Comparison of ENCODE assay signal across 7 cellular contexts in the genomic region with DNA sequence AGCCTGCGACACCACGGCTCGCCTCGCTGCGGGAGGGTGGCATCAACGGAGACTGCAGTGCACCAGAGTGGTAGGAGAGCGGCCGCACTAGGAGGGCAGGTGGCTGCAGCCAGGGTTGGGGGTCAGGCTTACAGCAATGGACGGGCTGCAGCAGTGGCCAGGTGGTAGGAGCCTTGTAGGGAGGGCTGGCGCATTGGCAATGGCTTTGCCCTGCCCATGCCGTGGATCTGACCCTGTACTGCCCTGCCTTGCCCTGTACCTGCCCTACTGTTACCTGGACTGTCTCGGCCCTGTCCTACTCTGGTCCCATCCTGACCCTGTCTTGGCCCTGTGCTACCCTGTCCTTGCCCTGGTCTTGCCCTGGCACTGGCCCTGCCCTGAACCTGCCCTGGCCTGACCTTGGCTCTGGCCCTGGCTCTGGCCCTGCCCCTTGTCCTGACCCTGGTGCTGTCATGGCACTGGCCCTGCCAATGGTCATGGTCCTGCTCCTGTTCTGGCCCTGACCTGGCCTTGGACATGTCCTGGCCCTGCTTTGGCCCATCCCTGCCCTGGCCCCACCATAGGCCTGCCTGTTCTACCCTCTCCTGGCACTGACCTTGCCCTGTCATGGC.
A peak's percentile ranks its signal among the peaks of the same experiment; 100 is the strongest.
DNase-seq lines count a peak whose midpoint lies in the region; ATAC-seq and TF ChIP-seq lines count a peak whose summit lies in the region.
"Not testable (repeated sequence)": the region's sequence is repeated elsewhere in the genome, so short reads cannot be mapped to it uniquely, and the experiment has no call there.

No MANE protein-coding gene starts in this region.

- not testable (repeated sequence) for H2AK5ac ChIP-seq in neuronal stem cell (ENCODE audit: low read depth, low read length)

- H3K79me1 ChIP-seq in neuronal stem cell (ENCODE audit: low read depth, low read length) = not testable (repeated sequence)

- not testable (repeated sequence) for H3K4ac ChIP-seq in neuronal stem cell (ENCODE audit: low read length)

- H2BK5ac ChIP-seq in neuronal stem cell (ENCODE audit: low read length) = not testable (repeated sequence)

- H4K91ac ChIP-seq in neuronal stem cell (ENCODE audit: low read depth, low read length, poor library complexity) = not testable (repeated sequence)

- H2BK12ac ChIP-seq in neuronal stem cell (ENCODE audit: low read length) = not testable (repeated sequence)

- H3K9ac ChIP-seq in neuronal stem cell (ENCODE audit: low read depth, low read length, poor library complexity) = not testable (repeated sequence)

- H3K14ac ChIP-seq in neuronal stem cell (ENCODE audit: low read length) = not testable (repeated sequence)

- not testable (repeated sequence) for H4K20me1 ChIP-seq in hepatocyte (ENCODE audit: insufficient read depth, poor library complexity, severe bottlenecking)

- H3K4me1 Mint-ChIP-seq in chondrocyte (ENCODE audit: low read depth); type B pancreatic cell (ENCODE audit: unreplicated experiment): not testable (repeated sequence)

- not testable (repeated sequence) for H3K4me2 ChIP-seq in hepatocyte; neuronal stem cell (ENCODE audit: insufficient read depth, low read length, poor library complexity, severe bottlenecking)

- not testable (repeated sequence) for H2BK15ac ChIP-seq in neuronal stem cell (ENCODE audit: low read length)

- H3K36me3 Mint-ChIP-seq in chondrocyte (ENCODE audit: low read depth); type B pancreatic cell: not testable (repeated sequence)

- WGBS in hepatocyte (ENCODE audit: low lambda C conversion rate, missing lambda C conversion rate) = 92% methylated on average over 12 of the region's 12 CpGs
- no CpG with 5 or more reads among the region's 12 CpGs for WGBS in neuronal stem cell (ENCODE audit: extremely low coverage in 2 of 2, insufficient read length in 2 of 2, insufficient replicate concordance in 1 of 2), 2 donors

- not testable (repeated sequence) for H3K27me3 Mint-ChIP-seq in chondrocyte (ENCODE audit: low read depth); type B pancreatic cell

- not testable (repeated sequence) for H2AFZ ChIP-seq in hepatocyte; neuronal stem cell (ENCODE audit: low read length)

- not testable (repeated sequence) for H3K4me3 Mint-ChIP-seq in chondrocyte (ENCODE audit: unreplicated experiment); type B pancreatic cell

- not testable (repeated sequence) for ATAC-seq in left lobe of liver

- TF ChIP-seq CTCF in chondrocyte (IDR thresholded peaks at IDR 0.05); hepatocyte (IDR thresholded peaks at IDR 0.05; ENCODE audit: poor library complexity); type B pancreatic cell (conservative IDR thresholded peaks at IDR 0.05): not testable (repeated sequence)

- not testable (repeated sequence) for H2BK120ac ChIP-seq in neuronal stem cell (ENCODE audit: low read depth, low read length)

- not testable (repeated sequence) for H4K8ac ChIP-seq in neuronal stem cell (ENCODE audit: low read depth, low read length)

- peaks cover 55% of the 10 kb centered on the region for H3K9me3 Mint-ChIP-seq in chondrocyte (ENCODE audit: low read depth)
- peaks cover 15% of the 10 kb centered on the region for H3K9me3 Mint-ChIP-seq in type B pancreatic cell

- not testable (repeated sequence) for H3K18ac ChIP-seq in neuronal stem cell (ENCODE audit: low read length)

- not testable (repeated sequence) for H3K79me2 ChIP-seq in hepatocyte

- H3K27ac ChIP-seq in hepatocyte; neuronal stem cell (replicated peaks; ENCODE audit: low read length): not testable (repeated sequence)

- H3K9me3 ChIP-seq in hepatocyte (ENCODE audit: low read depth); neuronal stem cell (replicated peaks in 1 of 2; ENCODE audit: control insufficient read depth in 2 of 2, insufficient read depth in 1 of 2, low read depth in 1 of 2, low read length in 2 of 2): not testable (repeated sequence)

- not testable (repeated sequence) for H3K4me1 ChIP-seq in hepatocyte (ENCODE audit: insufficient read depth); neuronal stem cell (ENCODE audit: control insufficient read depth in 2 of 2, insufficient read depth in 1 of 2, low read depth in 1 of 2, low read length in 2 of 2)

- not testable (repeated sequence) for H3K36me3 ChIP-seq in H7 (replicated peaks; ENCODE audit: control insufficient read depth, insufficient read depth, low read length); hepatocyte (replicated peaks; ENCODE audit: insufficient read depth, low read depth); neuronal stem cell (replicated peaks in 1 of 2; ENCODE audit: control insufficient read depth in 2 of 2, insufficient read depth in 2 of 2, low read length in 2 of 2)

- DNase-seq in H7 (peak; percentile 1), chondrocyte (ENCODE audit: low spot score) (peak; percentile 100), hepatocyte (ENCODE audit: low spot score) (peak; percentile 22), left lobe of liver (ENCODE audit: low spot score) (peak; percentile 53), type B pancreatic cell (ENCODE audit: extremely low spot score, unreplicated experiment) (peak; percentile 86)
- DNase-seq in activated CD8-positive, alpha-beta memory T cell treated with anti-CD3 and anti-CD28 coated beads for 24 hours = peak; percentile 52
- DNase-seq in neuronal stem cell (ENCODE audit: low spot score) = not testable (repeated sequence)

- not testable (repeated sequence) for H3K27ac Mint-ChIP-seq in chondrocyte (ENCODE audit: unreplicated experiment); type B pancreatic cell

- not testable (repeated sequence) for H3K9me2 ChIP-seq in hepatocyte (replicated peaks; ENCODE audit: insufficient read depth)

- H3K27me3 ChIP-seq in H7 (ENCODE audit: control insufficient read depth, insufficient read depth, low read length); hepatocyte; neuronal stem cell (ENCODE audit: control insufficient read depth in 3 of 3, insufficient read depth in 3 of 3, low read depth in 1 of 3, low read length in 3 of 3): not testable (repeated sequence)

- not testable (repeated sequence) for H3K4me3 ChIP-seq in H7 (ENCODE audit: insufficient read depth, low read depth, low read length); hepatocyte
- peak overlapping the region in 1 of 2 donors; percentile 51 for H3K4me3 ChIP-seq in neuronal stem cell (ENCODE audit: low read length in 2 of 2)

- H3K23ac ChIP-seq in neuronal stem cell (ENCODE audit: low read depth, low read length, poor library complexity) = peak overlapping the region; percentile 31
